9 cellular contexts compared by ENCODE assay signal in the genomic region with DNA sequence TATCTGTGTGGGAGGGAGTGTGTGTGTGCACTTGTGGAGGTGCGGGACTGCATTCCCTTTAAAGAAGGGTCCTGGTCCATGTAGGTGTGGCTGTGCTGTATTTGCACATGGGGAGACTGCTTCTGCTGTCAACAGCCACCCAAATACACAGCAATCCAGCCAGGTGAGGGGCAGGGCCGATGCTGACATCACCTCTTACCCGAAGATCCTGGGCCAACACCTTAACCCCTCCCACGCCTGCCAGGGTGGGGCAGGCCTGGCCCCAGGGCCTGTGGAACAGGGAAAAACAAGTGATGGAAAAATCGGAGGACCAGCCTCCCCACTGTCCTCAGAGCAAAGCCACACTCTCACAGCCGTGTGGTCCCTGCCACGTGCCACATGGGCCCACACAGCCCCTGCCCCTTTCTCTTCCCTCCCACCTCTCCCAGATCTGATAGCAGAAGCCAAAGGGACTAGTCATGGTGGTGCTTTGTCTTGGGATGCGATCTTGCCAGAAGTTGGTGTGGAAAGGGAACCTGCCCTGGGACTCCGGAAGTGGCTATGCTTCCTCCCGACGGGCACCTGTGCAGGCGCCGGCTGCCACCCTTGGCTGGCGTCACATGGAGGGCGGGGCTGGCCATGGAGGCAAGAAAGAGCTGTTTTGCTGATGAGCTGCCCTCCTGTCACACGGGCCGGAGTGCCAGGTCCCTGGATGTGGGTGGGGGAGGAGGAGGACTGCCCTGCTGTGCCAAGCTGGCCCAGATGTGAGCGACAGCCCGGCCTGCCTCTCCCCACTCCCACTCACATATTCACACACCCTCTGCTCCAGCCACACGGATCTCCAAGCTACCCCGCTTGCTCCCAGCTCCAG. TPM values are rescaled to one million over a fixed set of nuclear protein-coding genes. Genes with fewer than 3 reads are reported as not detected.
A peak's percentile ranks its signal among the peaks of the same experiment; 100 is the strongest.
DNase-seq lines count a peak whose midpoint lies in the region; ATAC-seq and TF ChIP-seq lines count a peak whose summit lies in the region.
"Had no signal": no experiment of that assay in that cellular context is flagged by ENCODE, and none has a peak within 500 bp of the region (broad histone marks: within the 10 kb centered on the region; RNA-seq: fewer than 3 reads in every experiment).

No MANE protein-coding gene starts in this region.

- peaks cover 1% of the 10 kb centered on the region; the same call in 1 of the 2 replicates for H3K27me3 ChIP-seq in H7 (ENCODE audit: control insufficient read depth, insufficient read depth, low read length)
- peaks cover 6 to 70% of the 10 kb centered on the region in 2 donors for H3K27me3 ChIP-seq in left lung

- ATAC-seq in left lung (peak; percentile 97), GM19035 (IDR thresholded peaks at IDR 0.05; ENCODE audit: unreplicated experiment) (no peak), GM19467 (IDR thresholded peaks at IDR 0.05; ENCODE audit: unreplicated experiment) (no peak)

- H3K36me3 ChIP-seq in H7 (replicated peaks; ENCODE audit: control insufficient read depth, insufficient read depth, low read length) (no peaks in the 10 kb centered on the region), left lung (no peaks in the 10 kb centered on the region)

- TF ChIP-seq CTCF in 22Rv1 (IDR thresholded peaks at IDR 0.05), result no peak
- no peak for TF ChIP-seq CTCF in left lung (IDR thresholded peaks at IDR 0.05)

- peak overlapping the region; percentile 95 for H3K27ac ChIP-seq in 22Rv1
- H3K27ac ChIP-seq in left lung, result peak overlapping the region; percentile 59 to 66

- no peak overlapping the region for H3K4me3 ChIP-seq in H7 (ENCODE audit: insufficient read depth, low read depth, low read length)
- H3K4me3 ChIP-seq in left lung, result no peak overlapping the region

- DNase-seq in H7, result peak; percentile 59
- peak; percentile 69 to 77 for DNase-seq in SHP77 (lab: John Stamatoyannopoulos, UW)
- DNase-seq in left lung, result peak; percentile 59 to 88
- no peak for DNase-seq in NCI-H1105 (lab: John Stamatoyannopoulos, UW)
- DNase-seq in HK-2 (ENCODE audit: unreplicated experiment), result no peak
- DNase-seq: NCI-H2081 treated with DMSO at 0.1 percent for 48 hours had no signal

- no peaks in the 10 kb centered on the region for H3K9me3 ChIP-seq in left lung

- H3K4me1 ChIP-seq in left lung, result no peaks in the 10 kb centered on the region

- intact Hi-C loops in left lung (cut with DNase I), result no loop called here

RNA-seq across cellular contexts. Expression of gene CASZ1, which starts 7.8 kb away (rescaled TPM):
- total RNA-seq in H7 (2014; rRNA removed; shearing (Covaris generic)), result 4.8 and 5.0 TPM in 2 replicates
- 10 to 100 TPM; 41.8 to 44.0 TPM for total RNA-seq in left lung

Comparison
In these comparisons a context has a peak if more than half of its experiments do, and no peak if none do; other contexts are left out.
1. DNase-seq: peak in H7 (single experiment), SHP77 (2 of 2) and left lung (2 of 2); none in NCI-H1105 (single experiment) and HK-2 (single experiment).